14 cellular contexts compared by ENCODE assay signal in the genomic region with DNA sequence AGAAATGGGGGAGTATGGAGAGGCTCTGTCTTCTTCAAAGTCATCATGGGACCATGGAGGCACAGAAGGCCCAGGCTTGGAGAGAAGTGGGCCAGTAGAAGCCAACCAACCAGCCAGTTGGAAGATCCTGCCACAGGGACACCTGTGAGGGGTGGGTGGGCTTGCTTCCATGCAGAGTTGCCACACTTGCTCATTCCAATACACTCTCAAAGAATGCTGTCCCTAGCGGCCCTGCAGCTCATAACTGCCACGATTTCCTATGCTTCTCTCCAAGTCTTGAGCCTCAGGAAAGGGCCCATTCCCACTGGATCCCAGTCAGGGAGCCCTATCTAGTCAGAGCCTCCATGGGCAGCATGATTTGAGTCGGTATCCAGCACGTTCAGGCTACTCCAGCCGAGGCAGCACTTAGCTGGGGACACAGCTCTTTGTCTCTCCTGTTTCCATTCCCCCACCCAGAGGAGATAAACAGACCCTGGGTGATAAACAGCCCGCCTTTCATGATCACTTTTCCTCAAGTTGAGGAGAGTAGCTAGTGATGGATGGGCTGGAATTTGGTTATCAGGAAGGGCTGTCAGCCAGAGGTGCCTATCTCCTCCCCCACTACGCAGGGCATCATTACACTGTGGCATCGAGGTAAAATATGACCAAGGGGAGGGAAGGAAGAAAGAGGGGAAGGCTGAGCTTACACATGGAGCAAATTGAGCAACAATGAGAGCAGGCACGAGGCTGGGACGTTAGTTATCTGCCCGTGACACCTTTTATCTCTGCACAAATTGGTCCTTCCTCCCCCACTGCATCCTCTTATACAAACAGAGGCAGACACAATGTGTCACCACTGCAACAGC.
DNase-seq lines count a peak whose midpoint lies in the region; ATAC-seq and TF ChIP-seq lines count a peak whose summit lies in the region.
"Had no signal": no experiment of that assay in that cellular context is flagged by ENCODE, and none has a peak within 500 bp of the region (broad histone marks: within the 10 kb centered on the region; RNA-seq: fewer than 3 reads in every experiment).

No MANE protein-coding gene starts in this region.

- H4K91ac ChIP-seq in H9 (ENCODE audit: insufficient read length, low read depth, low read length) (no peak overlapping the region), neuronal stem cell (ENCODE audit: low read depth, low read length, poor library complexity) (no peak overlapping the region)

- H3K79me2 ChIP-seq in H9 (ENCODE audit: insufficient read depth, low read length) = no peaks in the 10 kb centered on the region

- H2BK120ac ChIP-seq in H9 (ENCODE audit: low read depth, low read length, poor library complexity, severe bottlenecking) (no peak overlapping the region), neuronal stem cell (ENCODE audit: low read depth, low read length) (no peak overlapping the region)

- H3K27me3 ChIP-seq in H9 (ENCODE audit: insufficient read depth, low read length) (no peaks in the 10 kb centered on the region), neuronal stem cell (ENCODE audit: control insufficient read depth in 3 of 3, insufficient read depth in 3 of 3, low read depth in 1 of 3, low read length in 3 of 3) (no peaks in the 10 kb centered on the region)
- H3K27me3 ChIP-seq: BE2C, SJSA1 had no signal

- no peak overlapping the region for H2AFZ ChIP-seq in H9 (ENCODE audit: low read length)
- H2AFZ ChIP-seq in neuronal stem cell (ENCODE audit: low read length) = no peak overlapping the region

- H3K4me3 ChIP-seq in neuronal stem cell (ENCODE audit: low read length in 2 of 2) = no peak overlapping the region
- H3K4me3 ChIP-seq: SJSA1 had no signal

- H4K5ac ChIP-seq in H9 (ENCODE audit: insufficient read length, low read depth, low read length) = no peak overlapping the region

- peaks cover 12 to 19% (median 16%) of the 10 kb centered on the region in 3 experiments; a peak in 6 of 7 replicates for H3K36me3 Mint-ChIP-seq in H9 (ENCODE audit: insufficient read depth in 1 of 3, low read depth in 3 of 3)

- peak overlapping the region in 1 of 3 experiments; percentile 56; a peak in 3 of 7 replicates for H3K27ac Mint-ChIP-seq in H9
- H3K27ac Mint-ChIP-seq: CD8-positive, alpha-beta T cell had no signal

- no peaks in the 10 kb centered on the region for H3K27me3 Mint-ChIP-seq in H9 (ENCODE audit: low read depth)

- no peak overlapping the region for H3K4me3 Mint-ChIP-seq in H9
- H3K4me3 Mint-ChIP-seq: CD8-positive, alpha-beta T cell had no signal

- TF ChIP-seq CTCF in H9 (conservative IDR thresholded peaks at IDR 0.05) = peak; percentile 22; the same call in 1 of the 3 replicates

- no peak overlapping the region for H3K27ac ChIP-seq in H9 (ENCODE audit: insufficient read length, low read depth, low read length)
- no peak overlapping the region for H3K27ac ChIP-seq in neuronal stem cell (replicated peaks; ENCODE audit: low read length)
- H3K27ac ChIP-seq: HL-60, SJSA1 had no signal

- no peaks in the 10 kb centered on the region for H4K20me1 ChIP-seq in H9 (ENCODE audit: control insufficient read depth, insufficient read depth, insufficient read length)

- H3K36me3 ChIP-seq in neuronal stem cell (replicated peaks in 1 of 2; ENCODE audit: control insufficient read depth in 2 of 2, insufficient read depth in 2 of 2, low read length in 2 of 2) = peaks cover 9 to 91% of the 10 kb centered on the region in 2 donors
- H3K36me3 ChIP-seq: BE2C had no signal

- H3K4me2 ChIP-seq in H9 (ENCODE audit: insufficient read depth, insufficient read length, low read length) = no peak overlapping the region
- no peak overlapping the region for H3K4me2 ChIP-seq in neuronal stem cell (ENCODE audit: insufficient read depth, low read length, poor library complexity, severe bottlenecking)

- H3K9me3 ChIP-seq in H9 (ENCODE audit: control insufficient read depth, low read depth, low read length) (no peaks in the 10 kb centered on the region), neuronal stem cell (replicated peaks in 1 of 2; ENCODE audit: control insufficient read depth in 2 of 2, insufficient read depth in 1 of 2, low read depth in 1 of 2, low read length in 2 of 2) (no peaks in the 10 kb centered on the region)
- H3K9me3 ChIP-seq: BE2C, SJSA1 had no signal

- H2BK12ac ChIP-seq in H9 (ENCODE audit: insufficient read length, low read depth, low read length) = no peak overlapping the region
- no peak overlapping the region for H2BK12ac ChIP-seq in neuronal stem cell (ENCODE audit: low read length)

- WGBS in H9 (ENCODE audit: extremely low coverage, insufficient read length, low lambda C conversion rate) = no CpG with 5 or more reads among the region's 11 CpGs
- no CpG with 5 or more reads among the region's 11 CpGs for WGBS in neuronal stem cell (ENCODE audit: extremely low coverage in 2 of 2, insufficient read length in 2 of 2, insufficient replicate concordance in 1 of 2), 2 donors

- no peak overlapping the region for H3K56ac ChIP-seq in H9 (ENCODE audit: insufficient read length, low read depth, low read length)

- H3K79me1 ChIP-seq in H9 (ENCODE audit: insufficient read depth, low read depth, low read length, poor library complexity, severe bottlenecking) = no peaks in the 10 kb centered on the region
- peaks cover 1% of the 10 kb centered on the region for H3K79me1 ChIP-seq in neuronal stem cell (ENCODE audit: low read depth, low read length)

- H2AK5ac ChIP-seq in H9 (ENCODE audit: insufficient read length, low read length) (no peak overlapping the region), neuronal stem cell (ENCODE audit: low read depth, low read length) (no peak overlapping the region)

- H4K8ac ChIP-seq in H9 (replicated peaks; ENCODE audit: insufficient read length, low read depth, low read length) (no peak overlapping the region), neuronal stem cell (ENCODE audit: low read depth, low read length) (no peak overlapping the region)

- H2BK20ac ChIP-seq in H9 (ENCODE audit: low read depth, low read length, poor library complexity, severe bottlenecking) = no peak overlapping the region

- H3K4me1 ChIP-seq in H9 (ENCODE audit: insufficient read depth, low read length) (no peaks in the 10 kb centered on the region), neuronal stem cell (ENCODE audit: control insufficient read depth in 2 of 2, insufficient read depth in 1 of 2, low read depth in 1 of 2, low read length in 2 of 2) (peaks cover 3 to 17% of the 10 kb centered on the region in 2 donors)
- H3K4me1 ChIP-seq: BE2C, SJSA1 had no signal

- H3K14ac ChIP-seq in H9 (ENCODE audit: insufficient read depth, low read length) (no peak overlapping the region), neuronal stem cell (ENCODE audit: low read length) (no peak overlapping the region)

- no peak overlapping the region for H3K4ac ChIP-seq in H9 (ENCODE audit: low read depth, low read length)
- no peak overlapping the region for H3K4ac ChIP-seq in neuronal stem cell (ENCODE audit: low read length)

- no peak overlapping the region for H2BK5ac ChIP-seq in H9 (ENCODE audit: insufficient read length, low read length)
- H2BK5ac ChIP-seq in neuronal stem cell (ENCODE audit: low read length) = no peak overlapping the region

- H3K9ac ChIP-seq in H9 (ENCODE audit: extremely low read depth, insufficient read length, low read length) (no peak overlapping the region), neuronal stem cell (ENCODE audit: low read depth, low read length, poor library complexity) (no peak overlapping the region)

- H3K23ac ChIP-seq in H9 (ENCODE audit: insufficient read length, low read depth, low read length) (no peak overlapping the region), neuronal stem cell (ENCODE audit: low read depth, low read length, poor library complexity) (no peak overlapping the region)

- H3T11ph ChIP-seq in H9 (ENCODE audit: low read length) = no peak overlapping the region

- DNase-seq in H9 = no peak
- DNase-seq in NCI-H510A treated with DMSO at 0.1 percent for 48 hours (lab: John Stamatoyannopoulos, UW) = peak; percentile 80
- peak; percentile 57 for DNase-seq in amniotic epithelial cell (ENCODE audit: low read depth)
- no peak for DNase-seq in neuronal stem cell (ENCODE audit: low spot score)
- DNase-seq in NCI-H1105 treated with DMSO at 0.1 percent for 48 hours (lab: John Stamatoyannopoulos, UW) = no peak
- DNase-seq: BE2C; CD8-positive, alpha-beta T cell; GF-D8; KBM-7; NCI-H524 had no signal

- peaks cover 5 to 9% of the 10 kb centered on the region in 2 experiments; a peak in 2 of 4 replicates for H3K4me1 Mint-ChIP-seq in H9

- ATAC-seq in HG03280 (IDR thresholded peaks at IDR 0.05; ENCODE audit: unreplicated experiment) = no peak
- ATAC-seq in HG03439 (IDR thresholded peaks at IDR 0.05; ENCODE audit: unreplicated experiment) = no peak
- ATAC-seq: CD8-positive, alpha-beta T cell had no signal

- no peaks in the 10 kb centered on the region for H3K9me3 Mint-ChIP-seq in H9
- H3K9me3 Mint-ChIP-seq: CD8-positive, alpha-beta T cell had no signal

- no peak overlapping the region for H3K18ac ChIP-seq in H9 (ENCODE audit: insufficient read length, low read depth, low read length)
- peak overlapping the region; percentile 1 for H3K18ac ChIP-seq in neuronal stem cell (ENCODE audit: low read length)

- no peaks in the 10 kb centered on the region for H3K23me2 ChIP-seq in H9 (ENCODE audit: insufficient read length, low read depth, low read length, poor library complexity, severe bottlenecking)

- H2BK15ac ChIP-seq in H9 (ENCODE audit: low read depth, low read length) = no peak overlapping the region
- H2BK15ac ChIP-seq in neuronal stem cell (ENCODE audit: low read length) = no peak overlapping the region

Comparison
In these comparisons a context has a peak if more than half of its experiments do, and no peak if none do; other contexts are left out.
1. DNase-seq: peak in NCI-H510A treated with DMSO at 0.1 percent for 48 hours (single experiment) and amniotic epithelial cell (single experiment); none in H9 (single experiment), neuronal stem cell (single experiment) and NCI-H1105 treated with DMSO at 0.1 percent for 48 hours (single experiment).